1 cellular context compared by ENCODE assay signal in the genomic region with DNA sequence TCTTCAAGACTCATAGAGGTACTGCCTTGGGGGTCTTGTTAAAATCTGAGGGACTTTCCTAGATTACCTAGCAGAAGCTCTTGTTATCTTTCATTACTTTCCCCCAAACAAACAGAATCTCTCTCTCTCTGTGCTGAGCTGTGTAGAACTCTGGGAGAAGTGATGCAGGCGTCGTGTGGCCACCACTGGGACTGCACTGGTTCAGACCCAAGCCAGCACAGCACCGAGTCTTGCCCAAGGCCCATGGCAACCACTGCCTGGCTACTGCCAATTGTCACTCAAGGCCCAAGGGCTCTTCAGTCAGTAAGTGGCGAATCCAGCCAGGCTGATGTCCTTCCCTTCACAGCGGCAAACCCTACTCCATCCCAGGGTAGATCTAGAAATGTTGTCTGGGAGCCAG.
TF ChIP-seq lines count a peak whose summit lies in the region.

No MANE protein-coding gene starts in this region.

TF ChIP-seq in HepG2, 621 proteins besides CTCF, POLR2A, EP300 and RAD21:
- TF ChIP-seq KLF16 (CRISPR knock-in tag; IDR thresholded peaks at IDR 0.05), result no peak
- TF ChIP-seq, protein P1, sequence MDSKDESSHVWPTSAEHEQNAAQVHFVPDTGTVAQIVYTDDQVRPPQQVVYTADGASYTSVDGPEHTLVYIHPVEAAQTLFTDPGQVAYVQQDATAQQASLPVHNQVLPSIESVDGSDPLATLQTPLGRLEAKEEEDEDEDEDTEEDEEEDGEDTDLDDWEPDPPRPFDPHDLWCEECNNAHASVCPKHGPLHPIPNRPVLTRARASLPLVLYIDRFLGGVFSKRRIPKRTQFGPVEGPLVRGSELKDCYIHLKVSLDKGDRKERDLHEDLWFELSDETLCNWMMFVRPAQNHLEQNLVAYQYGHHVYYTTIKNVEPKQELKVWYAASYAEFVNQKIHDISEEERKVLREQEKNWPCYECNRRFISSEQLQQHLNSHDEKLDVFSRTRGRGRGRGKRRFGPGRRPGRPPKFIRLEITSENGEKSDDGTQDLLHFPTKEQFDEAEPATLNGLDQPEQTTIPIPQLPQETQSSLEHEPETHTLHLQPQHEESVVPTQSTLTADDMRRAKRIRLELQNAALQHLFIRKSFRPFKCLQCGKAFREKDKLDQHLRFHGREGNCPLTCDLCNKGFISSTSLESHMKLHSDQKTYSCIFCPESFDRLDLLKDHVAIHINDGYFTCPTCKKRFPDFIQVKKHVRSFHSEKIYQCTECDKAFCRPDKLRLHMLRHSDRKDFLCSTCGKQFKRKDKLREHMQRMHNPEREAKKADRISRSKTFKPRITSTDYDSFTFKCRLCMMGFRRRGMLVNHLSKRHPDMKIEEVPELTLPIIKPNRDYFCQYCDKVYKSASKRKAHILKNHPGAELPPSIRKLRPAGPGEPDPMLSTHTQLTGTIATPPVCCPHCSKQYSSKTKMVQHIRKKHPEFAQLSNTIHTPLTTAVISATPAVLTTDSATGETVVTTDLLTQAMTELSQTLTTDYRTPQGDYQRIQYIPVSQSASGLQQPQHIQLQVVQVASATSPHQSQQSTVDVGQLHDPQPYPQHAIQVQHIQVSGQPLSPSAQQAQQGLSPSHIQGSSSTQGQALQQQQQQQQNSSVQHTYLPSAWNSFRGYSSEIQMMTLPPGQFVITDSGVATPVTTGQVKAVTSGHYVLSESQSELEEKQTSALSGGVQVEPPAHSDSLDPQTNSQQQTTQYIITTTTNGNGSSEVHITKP (CRISPR knock-in tag; IDR thresholded peaks at IDR 0.05; ENCODE audit: low read depth), result no peak
- TF ChIP-seq BORCS8-MEF2B (CRISPR knock-in tag; IDR thresholded peaks at IDR 0.05), result no peak
- no peak for TF ChIP-seq ZNF501 (CRISPR knock-in tag; IDR thresholded peaks at IDR 0.05)
- no peak for TF ChIP-seq ISX (CRISPR knock-in tag; conservative IDR thresholded peaks at IDR 0.05)
- no peak for TF ChIP-seq KLF13 (CRISPR knock-in tag; IDR thresholded peaks at IDR 0.05)
- TF ChIP-seq HNF1B (CRISPR knock-in tag; IDR thresholded peaks at IDR 0.05), result no peak
- no peak for TF ChIP-seq RFXANK (CRISPR knock-in tag; IDR thresholded peaks at IDR 0.05)
- no peak for TF ChIP-seq SOX6 (IDR thresholded peaks at IDR 0.05)
- TF ChIP-seq SOX6 (CRISPR knock-in tag; IDR thresholded peaks at IDR 0.05), result no peak
- TF ChIP-seq TFDP1 (CRISPR knock-in tag; IDR thresholded peaks at IDR 0.05; ENCODE audit: borderline replicate concordance), result no peak
- no peak for TF ChIP-seq SRY (CRISPR knock-in tag; IDR thresholded peaks at IDR 0.05)
TF ChIP-seq in HepG2: peak in this region for 0.
